21 cellular contexts compared by ENCODE assay signal in the genomic region with DNA sequence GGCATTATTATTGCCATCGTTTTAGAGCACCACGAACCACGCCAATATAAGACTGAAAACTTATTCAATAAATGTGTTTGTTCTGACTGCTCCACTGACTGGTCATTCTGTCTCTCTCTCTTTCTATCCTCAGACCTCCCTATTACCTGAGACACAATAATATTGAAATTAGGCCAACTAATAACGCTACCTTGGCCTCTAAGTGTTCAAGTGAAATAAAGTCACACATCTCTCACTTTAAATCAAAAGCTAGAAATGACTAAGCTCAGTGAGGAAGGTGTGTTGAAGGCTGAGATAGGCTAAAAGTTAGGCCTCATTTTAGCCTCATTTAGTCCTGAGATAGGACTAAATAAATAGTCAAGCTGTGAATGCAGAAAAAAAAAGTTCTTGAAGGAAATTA. TPM values are rescaled to one million over a fixed set of nuclear protein-coding genes. Genes with fewer than 3 reads are reported as not detected.
DNase-seq lines count a peak whose midpoint lies in the region; ATAC-seq and TF ChIP-seq lines count a peak whose summit lies in the region.
"Had no signal": no experiment of that assay in that cellular context is flagged by ENCODE, and none has a peak within 500 bp of the region (broad histone marks: within the 10 kb centered on the region; RNA-seq: fewer than 3 reads in every experiment).

No MANE protein-coding gene starts in this region.

- H3K9ac ChIP-seq in OCI-LY3 (ENCODE audit: low read length) = no peak overlapping the region
- H3K9ac ChIP-seq: BLaER1 had no signal

- peak; percentile 46 to 62 for ATAC-seq in activated CD4-positive, CD25-positive, alpha-beta regulatory T cell treated with anti-CD3 and anti-CD28 coated beads, Interleukin-2, amount 50 U/mL, for 24 hours
- ATAC-seq in GM21528 (IDR thresholded peaks at IDR 0.05; ENCODE audit: low FRiP score, unreplicated experiment) (peak; percentile 55), HG02973 (IDR thresholded peaks at IDR 0.05; ENCODE audit: unreplicated experiment) (peak; percentile 81)

- no peaks in the 10 kb centered on the region for H3K79me2 ChIP-seq in OCI-LY3 (ENCODE audit: low read length)

- no peaks in the 10 kb centered on the region for H3K27me3 ChIP-seq in OCI-LY3 (ENCODE audit: low read depth, low read length)
- H3K27me3 ChIP-seq in right atrium auricular region = no peaks in the 10 kb centered on the region
- H3K27me3 ChIP-seq: BLaER1 had no signal

- H4K20me1 ChIP-seq in OCI-LY3 (ENCODE audit: insufficient read depth, low read length) = no peaks in the 10 kb centered on the region
- H4K20me1 ChIP-seq: BLaER1 had no signal

- H3K9me3 ChIP-seq in OCI-LY3 (ENCODE audit: insufficient read depth, low read length) (no peaks in the 10 kb centered on the region), right atrium auricular region (no peaks in the 10 kb centered on the region)
- H3K9me3 ChIP-seq: BLaER1 had no signal

- H3K4me2 ChIP-seq in OCI-LY3 (ENCODE audit: low read length) = peak overlapping the region; percentile 38
- H3K4me2 ChIP-seq: BLaER1 had no signal

- H3K4me3 ChIP-seq in OCI-LY3 (ENCODE audit: low read length) (no peak overlapping the region), right atrium auricular region (no peak overlapping the region)
- H3K4me3 ChIP-seq: BLaER1 had no signal

- no peak overlapping the region for H2AFZ ChIP-seq in OCI-LY3 (ENCODE audit: low read depth, low read length)

- H3K4me1 ChIP-seq in OCI-LY3 (ENCODE audit: low read length) = peaks cover 20% of the 10 kb centered on the region
- H3K4me1 ChIP-seq in right atrium auricular region = no peaks in the 10 kb centered on the region
- H3K4me1 ChIP-seq: BLaER1 had no signal

- DNase-seq in activated CD4-positive, CD25-positive, alpha-beta regulatory T cell (lab: John Stamatoyannopoulos, UW) = no peak
- no peak for DNase-seq in stimulated activated CD4-positive, alpha-beta T cell treated with anti-CD3 and anti-CD28 coated beads, Interleukin-4, amount 100 ng/mL, for 1 hour
- DNase-seq in right atrium auricular region (ENCODE audit: low spot score) = no peak
- no peak for DNase-seq in NCI-H146 treated with DMSO at 0.1 percent for 48 hours (lab: John Stamatoyannopoulos, UW; ENCODE audit: unreplicated experiment)
- DNase-seq: activated CD4-positive, alpha-beta T cell treated with anti-CD3 and anti-CD28 coated beads for 1 hour; DMS53; foreskin fibroblast; GOT3; NCI-H2029 had no signal

- H3K36me3 ChIP-seq in OCI-LY3 (replicated peaks; ENCODE audit: low read depth, low read length) (no peaks in the 10 kb centered on the region), right atrium auricular region (no peaks in the 10 kb centered on the region)
- H3K36me3 ChIP-seq: BLaER1 had no signal

- TF ChIP-seq CTCF in OCI-LY3 (IDR thresholded peaks at IDR 0.05; ENCODE audit: low read depth, low read length) (no peak), right atrium auricular region (IDR thresholded peaks at IDR 0.05) (no peak)

- peak overlapping the region; percentile 24; the same call in 1 of the 2 replicates for H3K27ac ChIP-seq in OCI-LY3 (ENCODE audit: low read length)
- no peak overlapping the region for H3K27ac ChIP-seq in right atrium auricular region
- H3K27ac ChIP-seq: 22Rv1, BLaER1 had no signal

RNA-seq across cellular contexts. Expression of a gene that starts 38.8 kb away (rescaled TPM):
- not detected for total RNA-seq in right atrium auricular region
- total RNA-seq: mesothelial cell of epicardium; NCI-H460; neural crest cell; pulmonary artery endothelial cell; T-helper 2 cell treated with Interferon-gamma antibody and Interleukin-4, amounts not matched to agents 100 ng/mL and 5 ng/mL, for 36 hours; ureter had no signal

RNA-seq across cellular contexts. Expression of a gene that starts 49.7 kb away (rescaled TPM):
- total RNA-seq in right atrium auricular region = 1 to 10 TPM in 1 of 2 donors, not detected in 1; 1.9 TPM
